ENCODE assay signal across 8 cellular contexts in the genomic region with DNA sequence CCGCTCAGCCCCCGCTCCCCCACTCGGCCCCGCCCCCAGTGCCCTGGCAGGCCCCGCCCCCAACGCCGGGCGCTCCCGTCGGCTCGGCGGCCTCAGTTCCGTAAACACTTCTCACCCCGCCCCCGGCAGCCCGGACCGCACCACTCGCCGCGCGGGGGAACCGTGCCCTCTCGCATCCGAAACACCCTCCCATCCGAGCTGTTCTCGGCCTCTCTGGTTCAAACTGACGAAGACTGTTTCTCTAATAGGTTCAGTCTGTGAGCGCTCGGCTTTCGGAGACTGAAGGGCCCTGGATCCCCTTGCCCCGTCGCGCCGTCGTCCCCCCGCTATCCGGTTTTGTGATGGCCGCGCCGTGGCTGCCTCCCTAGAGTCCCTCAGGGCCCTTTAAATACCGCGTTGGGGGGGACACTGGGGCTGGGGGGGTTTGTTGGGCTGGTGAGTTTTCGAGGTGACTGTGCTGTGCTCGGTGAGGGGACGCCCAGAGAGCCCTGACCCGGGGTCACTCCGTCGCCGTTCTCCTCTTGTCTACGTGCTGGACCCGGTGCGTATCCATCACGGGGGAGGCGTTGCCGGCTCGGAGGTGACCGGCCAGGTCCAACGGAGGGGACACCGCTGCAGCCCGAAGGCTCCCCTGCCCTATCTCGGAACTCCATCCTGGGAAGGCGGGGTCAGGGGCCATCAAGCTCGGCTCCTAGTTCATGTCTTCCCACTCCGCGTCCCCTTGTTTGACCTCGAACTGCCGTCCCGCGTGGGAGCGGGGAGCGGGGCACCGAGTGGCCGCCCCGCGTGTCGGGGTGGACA. TPM values are rescaled to one million over a fixed set of nuclear protein-coding genes. Genes with fewer than 3 reads are reported as not detected.
DNase-seq lines count a peak whose midpoint lies in the region; ATAC-seq and TF ChIP-seq lines count a peak whose summit lies in the region.

A gene (plus strand): TSS at position 333 of the 801 bp plus-strand sequence. CDS start 8,343 bp downstream, outside the sequence.

- intact Hi-C loops in spleen (cut with DNase I; ENCODE audit: low total_unique reads), result loop anchor here (10.0 kb wide), 1 partner anchor 52 kb away; a partner anchor contains a TSS

- WGBS in spleen, 5 donors, result 0 to 1% (median 0%) methylated on average over 28 to 76 of the region's 76 CpGs

- peak in 2 of 3 donors; percentile 33 to 60 for TF ChIP-seq POLR2A in spleen (IDR thresholded peaks at IDR 0.05)

- peaks cover 13 to 62% (median 46%) of the 10 kb centered on the region in 6 donors for H3K4me1 ChIP-seq in spleen

- H3K9me3 ChIP-seq in spleen, result no peaks in the 10 kb centered on the region

- no peaks in the 10 kb centered on the region for H3K27me3 ChIP-seq in spleen (replicated peaks in 1 of 7)

- H3K27ac ChIP-seq in 22Rv1 (peak within 1 kb of the TSS; percentile 67), caudate nucleus (ENCODE audit: low read depth, low read length) (peak within 1 kb of the TSS; percentile 99), spleen (peak within 1 kb of the TSS; percentile 94 to 99 (median 96))

- peak within 1 kb of the TSS; percentile 70 to 99 (median 94) for H3K4me3 ChIP-seq in spleen

- no peak for TF ChIP-seq CTCF in 22Rv1 (IDR thresholded peaks at IDR 0.05)
- peak in 1 of 11 experiments; percentile 5 for TF ChIP-seq CTCF in spleen (IDR thresholded peaks at IDR 0.05 in 8 of 11, conservative IDR thresholded peaks at IDR 0.05 in 3 of 11)

- peak; percentile 70 for ATAC-seq in GM18867 (IDR thresholded peaks at IDR 0.05; ENCODE audit: unreplicated experiment)
- peak; percentile 53 for ATAC-seq in HG03095 (IDR thresholded peaks at IDR 0.05; ENCODE audit: unreplicated experiment)

- DNase-seq in NCI-H2196 treated with DMSO at 0.1 percent for 48 hours (lab: John Stamatoyannopoulos, UW; ENCODE audit: unreplicated experiment) (peak; percentile 49), caudate nucleus (lab: John Stamatoyannopoulos, UW) (peak; percentile 37 to 97 (median 84)), iris pigment epithelial cell (ENCODE audit: low read depth) (peak; percentile 73), spleen (peak; percentile 98)
- DNase-seq in activated CD4-positive, CD25-positive, alpha-beta regulatory T cell treated with anti-CD3 and anti-CD28 coated beads, Interleukin-2, amount 50 U/mL, for 16 hours (ENCODE audit: low read depth, low spot score), result peak; percentile 83

- H3K36me3 ChIP-seq in spleen, result peaks cover 0 to 5% (median 0%) of the 10 kb centered on the region in 6 donors

RNA-seq across cellular contexts. Expression of the gene that starts here (rescaled TPM):
- total RNA-seq in spleen, result 10 to 100 TPM; 39.3 to 88.3 (median 52.1) TPM
- 1 to 10 TPM; 1.2 to 4.7 (median 2.6) TPM for polyA plus RNA-seq in spleen

Comparison
In these comparisons a context has a peak if more than half of its experiments do, and no peak if none do; other contexts are left out.
1. Peak in every context shown above with its lines: DNase-seq, ATAC-seq, H3K4me3 ChIP-seq and H3K27ac ChIP-seq.